12 cellular contexts compared by ENCODE assay signal in genomic region chr15:68208641-68209240, GRCh38. TPM values are rescaled to one million over a fixed set of nuclear protein-coding genes. Genes with fewer than 3 reads are reported as not detected.
DNase-seq lines count a peak whose midpoint lies in the region; ATAC-seq, FAIRE-seq and TF ChIP-seq lines count a peak whose summit lies in the region.
"Had no signal": no experiment of that assay in that cellular context is flagged by ENCODE, and none has a peak within 500 bp of the region (broad histone marks: within the 10 kb centered on the region; RNA-seq: fewer than 3 reads in every experiment).

No MANE protein-coding gene starts in this region.

- in situ Hi-C loops in GM13976 (cut with MboI; ENCODE audit: low sequenced_read_pairs, unreplicated experiment): no loop called here

- H3K27ac Mint-ChIP-seq in CD4-positive, alpha-beta T cell: peak overlapping the region; percentile 61
- peak overlapping the region; percentile 64 for H3K27ac Mint-ChIP-seq in activated T-helper 2 cell treated with anti-CD3 and anti-CD28 coated beads, Interferon-gamma antibody, Interleukin-2, Interleukin-4, amounts not matched to agents 10 μg/mL and 5 μg/mL and 100 μg/mL, durations not matched to agents 14 hours and 24 hours and 36 hours
- peak overlapping the region in 6 of 9 donors; percentile 15 to 93 (median 70) for H3K27ac Mint-ChIP-seq in naive thymus-derived CD4-positive, alpha-beta T cell
- no peak overlapping the region for H3K27ac Mint-ChIP-seq in Calu3 (ENCODE audit: unreplicated experiment)

- POLR2A ChIA-PET in CD4-positive, alpha-beta T cell (lab: Charles Lee): no interaction called here
- POLR2A ChIA-PET in naive thymus-derived CD4-positive, alpha-beta T cell (lab: Charles Lee): no interaction called here

- no peaks in the 10 kb centered on the region for H3K36me3 Mint-ChIP-seq in CD4-positive, alpha-beta T cell (ENCODE audit: low read depth)
- peaks cover 16% of the 10 kb centered on the region for H3K36me3 Mint-ChIP-seq in activated T-helper 2 cell treated with anti-CD3 and anti-CD28 coated beads, Interferon-gamma antibody, Interleukin-2, Interleukin-4, amounts not matched to agents 10 μg/mL and 5 μg/mL and 100 μg/mL, durations not matched to agents 14 hours and 24 hours and 36 hours (ENCODE audit: low read depth)
- H3K36me3 Mint-ChIP-seq in naive thymus-derived CD4-positive, alpha-beta T cell: peaks cover 0 to 4% (median 0%) of the 10 kb centered on the region in 5 donors
- H3K36me3 Mint-ChIP-seq in Calu3 (ENCODE audit: insufficient read depth, unreplicated experiment): peaks cover 12% of the 10 kb centered on the region

- DNase-seq in CD4-positive, alpha-beta T cell: peak in 1 of 10 experiments; percentile 6
- peak; percentile 49 for DNase-seq in GM13976 (ENCODE audit: low spot score)
- DNase-seq in activated T-helper 2 cell treated with anti-CD3 and anti-CD28 coated beads, Interferon-gamma antibody, Interleukin-2, Interleukin-4, amounts not matched to agents 10 μg/mL and 5 μg/mL and 100 μg/mL, durations not matched to agents 14 hours and 24 hours and 36 hours (ENCODE audit: low spot score): no peak
- DNase-seq in naive thymus-derived CD4-positive, alpha-beta T cell: peak in 2 of 9 donors; percentile 29 to 30
- DNase-seq in Calu3: no peak
- no peak for DNase-seq in GM19239 (ENCODE audit: insufficient read length, low spot score)
- DNase-seq: NCI-H1694 treated with DMSO at 0.1 percent for 48 hours, NCI-H524 treated with DMSO at 0.1 percent for 48 hours had no signal

- H3K9me3 ChIP-seq in CD4-positive, alpha-beta T cell (ENCODE audit: control insufficient read depth, low read length): no peaks in the 10 kb centered on the region
- H3K9me3 ChIP-seq in naive thymus-derived CD4-positive, alpha-beta T cell (ENCODE audit: control insufficient read depth in 2 of 3, low read length in 3 of 3): no peaks in the 10 kb centered on the region
- H3K9me3 ChIP-seq: right lobe of liver, vagina had no signal

- H3K27me3 Mint-ChIP-seq in CD4-positive, alpha-beta T cell: no peaks in the 10 kb centered on the region
- no peaks in the 10 kb centered on the region for H3K27me3 Mint-ChIP-seq in activated T-helper 2 cell treated with anti-CD3 and anti-CD28 coated beads, Interferon-gamma antibody, Interleukin-2, Interleukin-4, amounts not matched to agents 10 μg/mL and 5 μg/mL and 100 μg/mL, durations not matched to agents 14 hours and 24 hours and 36 hours (ENCODE audit: low read depth)
- no peaks in the 10 kb centered on the region for H3K27me3 Mint-ChIP-seq in naive thymus-derived CD4-positive, alpha-beta T cell
- H3K27me3 Mint-ChIP-seq in Calu3 (ENCODE audit: unreplicated experiment): no peaks in the 10 kb centered on the region

- H3K4me3 ChIP-seq in naive thymus-derived CD4-positive, alpha-beta T cell (ENCODE audit: low read length): no peak overlapping the region
- H3K4me3 ChIP-seq: right lobe of liver, vagina had no signal

- no peak overlapping the region for H3K4me3 Mint-ChIP-seq in CD4-positive, alpha-beta T cell
- H3K4me3 Mint-ChIP-seq in activated T-helper 2 cell treated with anti-CD3 and anti-CD28 coated beads, Interferon-gamma antibody, Interleukin-2, Interleukin-4, amounts not matched to agents 10 μg/mL and 5 μg/mL and 100 μg/mL, durations not matched to agents 14 hours and 24 hours and 36 hours (ENCODE audit: low read depth): peak overlapping the region; percentile 14
- peak overlapping the region in 8 of 10 donors; percentile 0 to 67 (median 42) for H3K4me3 Mint-ChIP-seq in naive thymus-derived CD4-positive, alpha-beta T cell
- no peak overlapping the region for H3K4me3 Mint-ChIP-seq in Calu3 (ENCODE audit: low read depth, unreplicated experiment)

- H3K36me3 ChIP-seq in naive thymus-derived CD4-positive, alpha-beta T cell (ENCODE audit: control insufficient read depth in 2 of 3, insufficient read depth in 3 of 3, low read length in 3 of 3): peaks cover 0 to under 1% (median 0%) of the 10 kb centered on the region in 3 experiments
- H3K36me3 ChIP-seq: right lobe of liver, vagina had no signal

- H3K9me3 Mint-ChIP-seq in CD4-positive, alpha-beta T cell: no peaks in the 10 kb centered on the region
- no peaks in the 10 kb centered on the region for H3K9me3 Mint-ChIP-seq in activated T-helper 2 cell treated with anti-CD3 and anti-CD28 coated beads, Interferon-gamma antibody, Interleukin-2, Interleukin-4, amounts not matched to agents 10 μg/mL and 5 μg/mL and 100 μg/mL, durations not matched to agents 14 hours and 24 hours and 36 hours
- H3K9me3 Mint-ChIP-seq in naive thymus-derived CD4-positive, alpha-beta T cell: no peaks in the 10 kb centered on the region
- no peaks in the 10 kb centered on the region for H3K9me3 Mint-ChIP-seq in Calu3 (ENCODE audit: low read depth, unreplicated experiment)

- no TSS peak for BruUV-seq in Calu3 (replicated peaks; lab: Mats Ljungman, UMichigan)

- no peak for FAIRE-seq in GM19239 (lab: Jason Lieb, UNC)
- FAIRE-seq: G401.6 had no signal

- H3K4me1 Mint-ChIP-seq in CD4-positive, alpha-beta T cell (ENCODE audit: low read depth): peaks cover 22% of the 10 kb centered on the region
- H3K4me1 Mint-ChIP-seq in activated T-helper 2 cell treated with anti-CD3 and anti-CD28 coated beads, Interferon-gamma antibody, Interleukin-2, Interleukin-4, amounts not matched to agents 10 μg/mL and 5 μg/mL and 100 μg/mL, durations not matched to agents 14 hours and 24 hours and 36 hours (ENCODE audit: low read depth): peaks cover 27% of the 10 kb centered on the region
- peaks cover 12 to 46% (median 30%) of the 10 kb centered on the region in 7 donors for H3K4me1 Mint-ChIP-seq in naive thymus-derived CD4-positive, alpha-beta T cell
- H3K4me1 Mint-ChIP-seq in Calu3 (ENCODE audit: low read depth, unreplicated experiment): peaks cover 14% of the 10 kb centered on the region

- peaks cover 0 to 21% of the 10 kb centered on the region in 2 donors for H3K4me1 ChIP-seq in naive thymus-derived CD4-positive, alpha-beta T cell (ENCODE audit: control insufficient read depth in 2 of 2, insufficient read depth in 2 of 2, low read length in 2 of 2)

- intact Hi-C loops in CD4-positive, alpha-beta T cell (cut with DNase I, micrococcal nuclease): no loop called here
- intact Hi-C loops in activated T-helper 2 cell treated with anti-CD3 and anti-CD28 coated beads, Interferon-gamma antibody, Interleukin-2, Interleukin-4, amounts not matched to agents 10 μg/mL and 5 μg/mL and 100 μg/mL, durations not matched to agents 14 hours and 24 hours and 36 hours (cut with micrococcal nuclease): loop anchor here (1.0 to 2.0 kb wide), 2 partner anchors 24 to 154 kb away; partner anchors contain the start of gene PIAS1
- intact Hi-C loops in naive thymus-derived CD4-positive, alpha-beta T cell (cut with micrococcal nuclease): no loop called here
- intact Hi-C loops in Calu3 (cut with micrococcal nuclease; ENCODE audit: unreplicated experiment): no loop called here

- CTCF ChIA-PET in CD4-positive, alpha-beta T cell (lab: Charles Lee): no interaction called here
- CTCF ChIA-PET in naive thymus-derived CD4-positive, alpha-beta T cell (lab: Charles Lee): interaction anchor here (0.6 kb wide), 1 partner anchor 724 kb away, joined by 3 read pairs; no protein-coding TSS in a partner anchor
- CTCF ChIA-PET in Calu3 (lab: Charles Lee): no interaction called here

- TF ChIP-seq CTCF in CD4-positive, alpha-beta T cell (IDR thresholded peaks at IDR 0.05): no peak
- TF ChIP-seq CTCF in GM13976 (IDR thresholded peaks at IDR 0.05; ENCODE audit: borderline replicate concordance, control extremely low read depth, extremely low read depth, insufficient read depth, missing control alignments): no peak
- no peak for TF ChIP-seq CTCF in Calu3 (IDR thresholded peaks at IDR 0.05; ENCODE audit: unreplicated experiment)

- H3K27ac ChIP-seq in CD4-positive, alpha-beta T cell (ENCODE audit: low read depth, low read length): no peak overlapping the region
- no peak overlapping the region for H3K27ac ChIP-seq in naive thymus-derived CD4-positive, alpha-beta T cell (ENCODE audit: low read depth, low read length)
- H3K27ac ChIP-seq: right lobe of liver, vagina had no signal

- no peaks in the 10 kb centered on the region for H3K27me3 ChIP-seq in CD4-positive, alpha-beta T cell (ENCODE audit: control insufficient read depth, insufficient read depth, low read length)
- no peaks in the 10 kb centered on the region for H3K27me3 ChIP-seq in naive thymus-derived CD4-positive, alpha-beta T cell (ENCODE audit: control insufficient read depth in 2 of 2, insufficient read depth in 2 of 2, low read length in 2 of 2)
- H3K27me3 ChIP-seq: right lobe of liver, vagina had no signal

- peak; percentile 35 for ATAC-seq in CD4-positive, alpha-beta T cell (ENCODE audit: poor library complexity)
- ATAC-seq in naive thymus-derived CD4-positive, alpha-beta T cell: no peak
- no peak for ATAC-seq in HG03175 (IDR thresholded peaks at IDR 0.05; ENCODE audit: unreplicated experiment)
- ATAC-seq: right lobe of liver had no signal

RNA-seq across cellular contexts. Expression of gene CALML4, which starts 3.6 kb away (rescaled TPM):
- 1 to 10 TPM; 1.5 to 2.0 TPM for total RNA-seq in CD4-positive, alpha-beta T cell
- total RNA-seq in activated T-helper 2 cell treated with anti-CD3 and anti-CD28 coated beads, Interferon-gamma antibody, Interleukin-2, Interleukin-4, amounts not matched to agents 10 μg/mL and 5 μg/mL and 100 μg/mL, durations not matched to agents 14 hours and 24 hours and 36 hours: 11.9 and 12.1 TPM in 2 replicates
- total RNA-seq in naive thymus-derived CD4-positive, alpha-beta T cell: 10 to 100 TPM in 1 of 5 experiments, 1 to 10 TPM in 4; 2.5 to 14.6 (median 3.9) TPM
- polyA plus RNA-seq in naive thymus-derived CD4-positive, alpha-beta T cell: under 1 TPM; 0.13 to 0.29 TPM
- total RNA-seq in Calu3 (2022): 17.9 and 24.1 TPM in 2 replicates

RNA-seq across cellular contexts. Expression of gene CLN6, which starts 20.8 kb away (rescaled TPM):
- 1 to 10 TPM; 8.0 to 8.1 TPM for total RNA-seq in CD4-positive, alpha-beta T cell
- 82.4 and 84.9 TPM in 2 replicates for total RNA-seq in activated T-helper 2 cell treated with anti-CD3 and anti-CD28 coated beads, Interferon-gamma antibody, Interleukin-2, Interleukin-4, amounts not matched to agents 10 μg/mL and 5 μg/mL and 100 μg/mL, durations not matched to agents 14 hours and 24 hours and 36 hours
- total RNA-seq in naive thymus-derived CD4-positive, alpha-beta T cell: 10 to 100 TPM; 15.0 to 66.6 (median 19.0) TPM
- 1 to 10 TPM; 2.8 to 3.9 TPM for polyA plus RNA-seq in naive thymus-derived CD4-positive, alpha-beta T cell
- 81.6 and 85.7 TPM in 2 replicates for total RNA-seq in Calu3 (2022)

Comparison
In these comparisons a context has a peak if more than half of its experiments do, and no peak if none do; other contexts are left out.
1. H3K4me3 Mint-ChIP-seq: peak in activated T-helper 2 cell treated with anti-CD3 and anti-CD28 coated beads, Interferon-gamma antibody, Interleukin-2, Interleukin-4, amounts not matched to agents 10 μg/mL and 5 μg/mL and 100 μg/mL, durations not matched to agents 14 hours and 24 hours and 36 hours (single experiment) and naive thymus-derived CD4-positive, alpha-beta T cell (8 of 10); none in CD4-positive, alpha-beta T cell (single experiment) and Calu3 (single experiment).